In the genomic region with DNA sequence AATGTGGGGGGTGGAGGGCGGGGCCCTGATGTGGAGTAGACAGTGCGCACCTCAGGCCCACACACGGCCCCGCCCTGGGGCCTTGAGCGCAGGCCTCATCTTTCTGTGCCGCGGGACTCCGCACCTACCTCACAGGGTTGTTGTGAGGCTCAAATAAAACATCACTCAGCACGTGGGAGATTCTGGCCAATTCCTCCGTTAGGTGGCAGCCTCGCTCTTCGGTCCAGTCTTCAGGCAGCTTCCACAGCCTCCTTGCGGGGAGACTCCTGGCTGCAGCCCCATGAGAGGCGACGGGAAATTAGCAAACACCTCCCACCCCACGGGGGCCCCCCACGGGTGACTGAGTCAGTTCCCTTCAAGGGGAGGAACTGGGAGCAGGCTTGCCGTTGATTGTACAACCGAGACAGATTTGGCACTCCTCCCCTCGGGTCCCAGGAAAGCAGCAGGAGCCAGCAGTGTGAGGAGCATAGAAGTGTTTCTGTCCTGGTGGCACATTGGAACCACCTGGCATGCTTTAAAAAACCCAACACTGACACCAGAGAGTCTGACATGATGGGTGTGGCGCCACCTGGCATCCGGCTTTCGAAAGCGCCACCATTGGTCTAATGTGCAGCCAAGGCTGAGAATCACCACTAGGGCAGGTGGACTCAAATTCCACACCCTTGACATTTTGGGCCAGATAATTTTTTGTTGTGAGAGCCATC, we compare ENCODE assay signal across 1 cellular context.
TF ChIP-seq lines count a peak whose summit lies in the region.

No MANE protein-coding gene starts in this region.

TF ChIP-seq in liver, 16 proteins besides CTCF, POLR2A, EP300 and RAD21 (continued from another document):
- TF ChIP-seq, protein P1, sequence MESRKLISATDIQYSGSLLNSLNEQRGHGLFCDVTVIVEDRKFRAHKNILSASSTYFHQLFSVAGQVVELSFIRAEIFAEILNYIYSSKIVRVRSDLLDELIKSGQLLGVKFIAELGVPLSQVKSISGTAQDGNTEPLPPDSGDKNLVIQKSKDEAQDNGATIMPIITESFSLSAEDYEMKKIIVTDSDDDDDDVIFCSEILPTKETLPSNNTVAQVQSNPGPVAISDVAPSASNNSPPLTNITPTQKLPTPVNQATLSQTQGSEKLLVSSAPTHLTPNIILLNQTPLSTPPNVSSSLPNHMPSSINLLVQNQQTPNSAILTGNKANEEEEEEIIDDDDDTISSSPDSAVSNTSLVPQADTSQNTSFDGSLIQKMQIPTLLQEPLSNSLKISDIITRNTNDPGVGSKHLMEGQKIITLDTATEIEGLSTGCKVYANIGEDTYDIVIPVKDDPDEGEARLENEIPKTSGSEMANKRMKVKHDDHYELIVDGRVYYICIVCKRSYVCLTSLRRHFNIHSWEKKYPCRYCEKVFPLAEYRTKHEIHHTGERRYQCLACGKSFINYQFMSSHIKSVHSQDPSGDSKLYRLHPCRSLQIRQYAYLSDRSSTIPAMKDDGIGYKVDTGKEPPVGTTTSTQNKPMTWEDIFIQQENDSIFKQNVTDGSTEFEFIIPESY (IDR thresholded peaks at IDR 0.05), result no peak
- no peak for TF ChIP-seq HNF4G (IDR thresholded peaks at IDR 0.05)
- TF ChIP-seq, protein P2, sequence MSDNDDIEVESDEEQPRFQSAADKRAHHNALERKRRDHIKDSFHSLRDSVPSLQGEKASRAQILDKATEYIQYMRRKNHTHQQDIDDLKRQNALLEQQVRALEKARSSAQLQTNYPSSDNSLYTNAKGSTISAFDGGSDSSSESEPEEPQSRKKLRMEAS (IDR thresholded peaks at IDR 0.05), result no peak
